ENCODE assay signal across 27 cellular contexts in genomic region chr22:20388200-20388599, GRCh38.
"Had no signal": no experiment of that assay in that cellular context is flagged by ENCODE, and none has a peak within 500 bp of the region (broad histone marks: within the 10 kb centered on the region; RNA-seq: fewer than 3 reads in every experiment).

No MANE protein-coding gene starts in this region.

- FAIRE-seq: islet of Langerhans, kidney, pancreas had no signal

- H3K27me3 ChIP-seq: vagina had no signal

- H3K4me1 ChIP-seq: left ventricle myocardium inferior, pancreas, prostate gland, suprapubic skin, vagina had no signal

- H3K36me3 ChIP-seq: left ventricle myocardium inferior, pancreas, prostate gland, suprapubic skin, thoracic aorta, tibial artery, vagina had no signal

- H3K4me1 Mint-ChIP-seq: memory B cell; nephron; neural crest cell; stimulated activated effector memory CD8-positive, alpha-beta T cell treated with anti-CD3 and anti-CD28 coated beads, Interleukin-12 subunit alpha, Interleukin-12 subunit beta, amount 100 ng/mL, for 72 hours had no signal

- H3K36me3 Mint-ChIP-seq: immature natural killer cell; memory B cell; stimulated activated effector memory CD8-positive, alpha-beta T cell treated with anti-CD3 and anti-CD28 coated beads, Interleukin-12 subunit alpha, Interleukin-12 subunit beta, amount 100 ng/mL, for 72 hours had no signal

- H3K27ac ChIP-seq: left ventricle myocardium inferior, pancreas, prostate gland, skin epidermis, suprapubic skin, thoracic aorta, tibial artery, vagina had no signal

- DNase-seq: hypothalamus; immature natural killer cell; kidney; left ventricle myocardium inferior; naive thymus-derived CD8-positive, alpha-beta T cell; nucleus accumbens; pancreas; posterior cingulate gyrus; retina; right cardiac atrium; stimulated activated CD4-positive, alpha-beta T cell treated with anti-CD3 and anti-CD28 coated beads, Interleukin-12 subunit alpha, Interleukin-12 subunit beta, amount 100 ng/mL, for 4 hours; stimulated activated CD4-positive, alpha-beta T cell treated with anti-CD3 and anti-CD28 coated beads, Interleukin-4, amount 100 ng/mL, for 24 hours; stimulated activated naive CD4-positive, alpha-beta T cell; tibial artery; trophoblast cell had no signal

- H3K9me3 ChIP-seq: left ventricle myocardium inferior, pancreas, prostate gland, suprapubic skin, thoracic aorta, tibial artery, vagina had no signal

- H3K4me3 ChIP-seq: left ventricle myocardium inferior, pancreas, prostate gland, skin epidermis, suprapubic skin, thoracic aorta, tibial artery, vagina had no signal

- H3K4me3 Mint-ChIP-seq: immature natural killer cell; memory B cell; naive thymus-derived CD8-positive, alpha-beta T cell; nephron; neural crest cell; stimulated activated effector memory CD8-positive, alpha-beta T cell treated with anti-CD3 and anti-CD28 coated beads, Interleukin-12 subunit alpha, Interleukin-12 subunit beta, amount 100 ng/mL, for 72 hours; stimulated activated naive CD8-positive, alpha-beta T cell treated with anti-CD3 and anti-CD28 coated beads, Interleukin-15, Interleukin-2, amounts not matched to agents 100 ng/mL and 50 ng/mL, for 24 hours had no signal

- ATAC-seq: naive thymus-derived CD8-positive, alpha-beta T cell; pancreas; right cardiac atrium; sciatic nerve; stimulated activated effector memory CD8-positive, alpha-beta T cell treated with anti-CD3 and anti-CD28 coated beads, Interleukin-12 subunit alpha, Interleukin-12 subunit beta, amount 100 ng/mL, for 72 hours had no signal

- H3K27ac Mint-ChIP-seq: immature natural killer cell; memory B cell; naive thymus-derived CD8-positive, alpha-beta T cell; nephron; stimulated activated effector memory CD8-positive, alpha-beta T cell treated with anti-CD3 and anti-CD28 coated beads, Interleukin-12 subunit alpha, Interleukin-12 subunit beta, amount 100 ng/mL, for 72 hours; stimulated activated naive CD8-positive, alpha-beta T cell treated with anti-CD3 and anti-CD28 coated beads, Interleukin-15, Interleukin-2, amounts not matched to agents 100 ng/mL and 50 ng/mL, for 24 hours had no signal

- H3K27me3 Mint-ChIP-seq: memory B cell had no signal

- H3K9me3 Mint-ChIP-seq: immature natural killer cell; nephron; neural crest cell; stimulated activated effector memory CD8-positive, alpha-beta T cell treated with anti-CD3 and anti-CD28 coated beads, Interleukin-12 subunit alpha, Interleukin-12 subunit beta, amount 100 ng/mL, for 72 hours; stimulated activated naive CD8-positive, alpha-beta T cell treated with anti-CD3 and anti-CD28 coated beads, Interleukin-15, Interleukin-2, amounts not matched to agents 100 ng/mL and 50 ng/mL, for 24 hours had no signal
